10 cellular contexts compared by ENCODE assay signal in genomic region chr7:64266341-64266919, GRCh38. TPM values are rescaled to one million over a fixed set of nuclear protein-coding genes. Genes with fewer than 3 reads are reported as not detected.
"Had no signal": no experiment of that assay in that cellular context is flagged by ENCODE, and none has a peak within 500 bp of the region (broad histone marks: within the 10 kb centered on the region; RNA-seq: fewer than 3 reads in every experiment).

No MANE protein-coding gene starts in this region.

- H3K27ac ChIP-seq: HL-60 had no signal

- DNase-seq: H7, HFFc6, KG1 had no signal

- H3K4me3 ChIP-seq: GM23338, HAP-1 had no signal

- ATAC-seq: GM23338, HepG2 had no signal

- H2AFZ ChIP-seq: GM23338 had no signal

- H3K4me1 ChIP-seq: HAP-1 had no signal

- FAIRE-seq: HepG2 had no signal

- H3K4me2 ChIP-seq: GM23338 had no signal

- H3K36me3 ChIP-seq: HAP-1 had no signal

RNA-seq across cellular contexts. Expression of gene ZNF679, which starts 38.2 kb away (rescaled TPM):
- total RNA-seq: GM23338, H4, H7, HepG2, HFFc6, HT1080 had no signal
- polyA plus RNA-seq: GM23338, HepG2, IgD-negative memory B cell had no signal

RNA-seq across cellular contexts. Expression of gene ZNF736, which starts 47.3 kb away (rescaled TPM):
- total RNA-seq: H7, HepG2 had no signal
- polyA plus RNA-seq: HepG2 had no signal

RNA-seq across cellular contexts. Expression of gene ZNF735, which starts 59.4 kb away (rescaled TPM):
- total RNA-seq: GM23338, H4, H7, HepG2, HFFc6, HT1080 had no signal
- polyA plus RNA-seq: GM23338, HepG2, IgD-negative memory B cell had no signal
